Comparison of ENCODE assay signal across 8 cellular contexts in the genomic region with DNA sequence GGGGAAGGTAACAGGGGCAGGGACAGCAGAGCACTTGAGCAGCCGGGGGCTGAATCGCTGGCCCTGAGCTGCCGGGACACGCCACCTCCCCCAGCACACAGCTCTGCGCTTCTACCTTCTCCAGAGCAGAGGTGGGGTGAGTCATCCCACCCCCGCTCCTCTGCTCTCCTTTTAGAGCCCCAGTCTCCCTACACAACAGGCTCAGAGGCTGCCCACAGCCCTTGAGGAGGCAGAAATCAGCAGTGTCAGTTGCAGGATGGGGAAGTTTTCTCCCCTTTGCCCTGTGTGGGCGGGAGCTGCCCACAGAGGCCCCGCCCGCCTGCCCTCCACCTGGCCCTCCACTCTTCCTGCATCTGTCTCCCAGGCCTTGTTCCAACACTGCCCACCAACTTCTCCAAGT.
DNase-seq lines count a peak whose midpoint lies in the region; ATAC-seq and TF ChIP-seq lines count a peak whose summit lies in the region.

No MANE protein-coding gene starts in this region.

- no peak for TF ChIP-seq CTCF in SK-N-SH (IDR thresholded peaks at IDR 0.05)
- TF ChIP-seq CTCF in Caco-2 (IDR thresholded peaks at IDR 0.05; ENCODE audit: insufficient read depth in 1 of 2, low read depth in 1 of 2, low read length in 1 of 2, severe bottlenecking in 1 of 2, unreplicated experiment in 1 of 2) = no peak
- no peak for TF ChIP-seq CTCF in type B pancreatic cell (conservative IDR thresholded peaks at IDR 0.05)

- H3K4me3 Mint-ChIP-seq in Caco-2 (ENCODE audit: unreplicated experiment) (no peak overlapping the region), type B pancreatic cell (no peak overlapping the region)

- H3K27ac Mint-ChIP-seq in Caco-2 (ENCODE audit: unreplicated experiment) (no peak overlapping the region), type B pancreatic cell (no peak overlapping the region)

- no peaks in the 10 kb centered on the region for H3K36me3 ChIP-seq in SK-N-SH (replicated peaks in 1 of 2; ENCODE audit: control insufficient read depth in 1 of 2, insufficient read depth in 2 of 2, low read length in 1 of 2)
- peaks cover 17% of the 10 kb centered on the region for H3K36me3 ChIP-seq in adipocyte (ENCODE audit: control insufficient read depth, insufficient read depth, low read length, severe bottlenecking)
- peaks cover 29 to 36% of the 10 kb centered on the region in 2 donors for H3K36me3 ChIP-seq in muscle layer of duodenum (ENCODE audit: control insufficient read depth in 1 of 2, insufficient read depth in 2 of 2, low read length in 2 of 2)
- no peaks in the 10 kb centered on the region for H3K36me3 ChIP-seq in Caco-2 (ENCODE audit: control insufficient read depth, insufficient read depth, low read length)

- H2AFZ ChIP-seq in SK-N-SH (ENCODE audit: low read depth) = no peak overlapping the region

- H3K4me1 ChIP-seq in SK-N-SH (ENCODE audit: control insufficient read depth in 1 of 2, insufficient read depth in 2 of 2, low read depth in 1 of 2, low read length in 1 of 2) (peaks cover 0 to 5% of the 10 kb centered on the region in 2 experiments; a peak in 1 of 4 replicates), adipocyte (ENCODE audit: control insufficient read depth, insufficient read depth, low read length) (peaks cover 20% of the 10 kb centered on the region), muscle layer of duodenum (ENCODE audit: control insufficient read depth in 1 of 2, insufficient read depth in 2 of 2, low read length in 2 of 2) (peaks cover 13 to 82% of the 10 kb centered on the region in 2 donors), Caco-2 (no peaks in the 10 kb centered on the region)

- CTCF ChIA-PET in SK-N-SH (lab: Yijun Ruan, JAX) = interaction anchor here (1.0 to 2.0 kb wide), 5 partner anchors 9 to 185 kb away, joined by 3 to 5 read pairs (median 4); no protein-coding TSS in a partner anchor
- CTCF ChIA-PET in Caco-2 (lab: Charles Lee) = no interaction called here

- no peaks in the 10 kb centered on the region for H4K20me1 ChIP-seq in SK-N-SH (ENCODE audit: insufficient read depth)

- no peaks in the 10 kb centered on the region for H3K9me2 ChIP-seq in SK-N-SH

- H3K27me3 Mint-ChIP-seq in Caco-2 (ENCODE audit: insufficient read depth, unreplicated experiment) (no peaks in the 10 kb centered on the region), type B pancreatic cell (no peaks in the 10 kb centered on the region)

- no peak overlapping the region for H3K9ac ChIP-seq in SK-N-SH
- no peak overlapping the region for H3K9ac ChIP-seq in adipocyte (ENCODE audit: low read length)

- H3K36me3 Mint-ChIP-seq in Caco-2 (ENCODE audit: insufficient read depth, unreplicated experiment) (no peaks in the 10 kb centered on the region), type B pancreatic cell (peaks cover 4% of the 10 kb centered on the region)

- H3K79me2 ChIP-seq in SK-N-SH (ENCODE audit: insufficient read depth) = no peaks in the 10 kb centered on the region

- no TSS peak for BruUV-seq in Caco-2 (replicated peaks; lab: Mats Ljungman, UMichigan)

- ATAC-seq in GM19043 (IDR thresholded peaks at IDR 0.05; ENCODE audit: low read depth, unreplicated experiment) = peak; percentile 49
- peak; percentile 64 for ATAC-seq in HG03095 (IDR thresholded peaks at IDR 0.05; ENCODE audit: unreplicated experiment)

- WGBS in SK-N-SH (ENCODE audit: low lambda C conversion rate) = 67% methylated on average over 8 of the region's 9 CpGs

- H3K27ac ChIP-seq in SK-N-SH (ENCODE audit: low read depth in 2 of 2, low read length in 1 of 2) (no peak overlapping the region), muscle layer of duodenum (ENCODE audit: low read length) (peak overlapping the region; percentile 7), temporal lobe (ENCODE audit: low read depth, low read length) (peak overlapping the region; percentile 69)

- H3K4me1 Mint-ChIP-seq in Caco-2 (ENCODE audit: low read depth, unreplicated experiment) = no peaks in the 10 kb centered on the region
- H3K4me1 Mint-ChIP-seq in type B pancreatic cell (ENCODE audit: unreplicated experiment) = peaks cover 15% of the 10 kb centered on the region

- H3K9me3 Mint-ChIP-seq in Caco-2 (ENCODE audit: unreplicated experiment) = no peaks in the 10 kb centered on the region
- no peaks in the 10 kb centered on the region for H3K9me3 Mint-ChIP-seq in type B pancreatic cell

- no peak for DNase-seq in SK-N-SH
- DNase-seq in adipocyte (ENCODE audit: low read depth) = peak; percentile 35
- DNase-seq in Caco-2 = no peak
- no peak for DNase-seq in type B pancreatic cell (ENCODE audit: extremely low spot score, unreplicated experiment)

- H3K9me3 ChIP-seq in SK-N-SH (no peaks in the 10 kb centered on the region), adipocyte (ENCODE audit: control insufficient read depth, low read length) (no peaks in the 10 kb centered on the region), muscle layer of duodenum (ENCODE audit: control insufficient read depth in 1 of 2, low read length in 2 of 2) (no peaks in the 10 kb centered on the region), Caco-2 (no peaks in the 10 kb centered on the region)

- H3K27me3 ChIP-seq in SK-N-SH (ENCODE audit: insufficient read depth) = no peaks in the 10 kb centered on the region
- no peaks in the 10 kb centered on the region for H3K27me3 ChIP-seq in adipocyte (replicated peaks; ENCODE audit: control insufficient read depth, insufficient read depth, low read length)
- no peaks in the 10 kb centered on the region for H3K27me3 ChIP-seq in muscle layer of duodenum (ENCODE audit: low read depth, low read length)
- no peaks in the 10 kb centered on the region for H3K27me3 ChIP-seq in Caco-2 (replicated peaks; ENCODE audit: control insufficient read depth, insufficient read depth, low read length)

- POLR2A ChIA-PET in SK-N-SH (lab: Yijun Ruan, JAX) = no interaction called here
- POLR2A ChIA-PET in Caco-2 (lab: Charles Lee) = no interaction called here

- H3K4me3 ChIP-seq in SK-N-SH (ENCODE audit: low read depth in 2 of 2, low read length in 1 of 2) (no peak overlapping the region), adipocyte (ENCODE audit: low read length) (no peak overlapping the region), muscle layer of duodenum (ENCODE audit: low read depth in 1 of 2, low read length in 2 of 2) (no peak overlapping the region), Caco-2 (ENCODE audit: low read depth, low read length) (no peak overlapping the region)

- no peaks in the 10 kb centered on the region for H3F3A ChIP-seq in SK-N-SH (replicated peaks; ENCODE audit: insufficient read depth)

- no peak for TF ChIP-seq RAD21 in SK-N-SH (IDR thresholded peaks at IDR 0.05; ENCODE audit: low read length)

- H3K4me2 ChIP-seq in SK-N-SH = no peak overlapping the region; the same call in 1 of the 2 replicates

- intact Hi-C loops in Caco-2 (cut with micrococcal nuclease; ENCODE audit: unreplicated experiment) = no loop called here

- TF ChIP-seq EP300 in SK-N-SH (IDR thresholded peaks at IDR 0.05; ENCODE audit: borderline replicate concordance in 1 of 2, low read depth in 1 of 2, low read length in 1 of 2) = no peak

TF ChIP-seq in SK-N-SH, 30 proteins besides CTCF, POLR2A, EP300 and RAD21:
- TF ChIP-seq GABPA (IDR thresholded peaks at IDR 0.05; ENCODE audit: low read depth) (no peak), FOSL2 (IDR thresholded peaks at IDR 0.05; ENCODE audit: borderline replicate concordance, low read depth) (peak; percentile 65; the same call in 1 of the 2 replicates)

Comparison
In these comparisons a context has a peak if more than half of its experiments do, and no peak if none do; other contexts are left out.
1. H3K27ac ChIP-seq: peak in muscle layer of duodenum (single experiment) and temporal lobe (single experiment); none in SK-N-SH (0 of 2).